Comparison of ENCODE assay signal across 12 cellular contexts in the genomic region with DNA sequence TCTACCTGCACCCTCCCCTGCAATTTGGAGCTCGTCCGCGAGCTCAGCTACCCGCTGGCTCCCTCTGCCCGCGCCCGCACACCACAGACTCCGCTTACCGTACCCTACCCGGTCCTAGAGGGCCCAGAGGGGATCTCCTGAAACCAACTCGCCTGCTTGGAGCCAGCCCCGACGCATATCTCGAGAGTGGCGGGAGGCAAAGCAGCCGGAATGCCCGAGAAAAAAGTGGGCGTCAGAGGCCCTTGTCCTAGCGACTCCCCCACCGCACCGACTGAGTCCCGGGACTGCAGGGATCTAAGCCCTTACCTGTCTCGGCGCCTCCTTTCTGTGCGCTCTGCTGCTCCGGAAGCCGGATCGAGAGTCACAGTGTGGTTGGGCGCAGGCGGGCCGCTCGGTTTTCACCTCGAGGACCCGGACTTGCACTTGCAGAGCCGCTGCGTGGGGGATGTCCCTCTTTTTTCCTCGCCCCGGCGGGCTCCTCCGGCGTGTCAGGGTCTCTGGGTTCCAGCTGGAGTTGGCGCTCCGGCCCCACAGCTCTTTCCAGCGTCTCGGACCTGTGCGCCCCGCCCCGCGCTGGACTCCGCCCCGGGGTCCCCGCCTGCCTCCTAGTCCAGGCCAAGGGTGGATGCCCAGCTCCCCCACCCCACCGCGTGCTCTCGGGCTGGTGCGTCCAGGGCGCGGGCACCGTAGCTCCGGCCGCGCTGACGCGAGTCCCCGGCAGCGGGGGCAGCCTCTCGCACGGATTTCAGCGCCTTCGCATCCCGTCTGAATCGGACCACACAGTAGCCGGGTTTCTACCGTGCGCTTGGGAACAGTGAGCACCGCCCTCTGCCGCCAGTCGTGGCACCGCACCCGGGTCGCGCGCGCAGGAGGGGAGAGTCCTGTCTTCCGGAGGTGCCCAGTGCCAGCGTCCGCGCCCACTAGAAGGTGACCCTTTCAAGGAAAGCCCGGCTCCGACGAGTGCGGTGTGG. TPM values are rescaled to one million over a fixed set of nuclear protein-coding genes. Genes with fewer than 3 reads are reported as not detected.
A peak's percentile ranks its signal among the peaks of the same experiment; 100 is the strongest.
DNase-seq lines count a peak whose midpoint lies in the region; ATAC-seq and TF ChIP-seq lines count a peak whose summit lies in the region.
"Had no signal": no experiment of that assay in that cellular context is flagged by ENCODE, and none has a peak within 500 bp of the region (broad histone marks: within the 10 kb centered on the region; RNA-seq: fewer than 3 reads in every experiment).

A gene (minus strand): TSS at position 767 of the 971 bp plus-strand sequence. CDS start 2,585 bp downstream, outside the sequence.

- peak; percentile 64 for DNase-seq in activated CD8-positive, alpha-beta memory T cell treated with anti-CD3 and anti-CD28 coated beads, Interleukin-2, amount 50 U/mL, for 48 hours
- no peak for DNase-seq in activated CD8-positive, alpha-beta memory T cell treated with anti-CD3 and anti-CD28 coated beads for 24 hours
- DNase-seq in RPMI8226 = peak; percentile 9
- DNase-seq in iPS DF 19.7 (ENCODE audit: low read depth, low spot score) = peak; percentile 25
- peak; percentile 78 for DNase-seq in spleen
- no peak for DNase-seq in tibial nerve (ENCODE audit: low spot score in 2 of 2)
- no peak for DNase-seq in activated CD4-positive, CD25-positive, alpha-beta regulatory T cell (lab: John Stamatoyannopoulos, UW)
- DNase-seq: NCI-H187 had no signal

- TF ChIP-seq EP300 in tibial nerve (IDR thresholded peaks at IDR 0.05) = no peak

- no peak within 1 kb of the TSS for H3K27ac ChIP-seq in spleen
- no peak within 1 kb of the TSS for H3K27ac ChIP-seq in tibial nerve
- H3K27ac ChIP-seq: C4-2B had no signal

- H3K4me1 ChIP-seq in spleen (peaks cover 0 to 20% (median 12%) of the 10 kb centered on the region in 6 donors), tibial nerve (no peaks in the 10 kb centered on the region)

- intact Hi-C loops in spleen (cut with DNase I; ENCODE audit: low total_unique reads) = no loop called here

- TF ChIP-seq CTCF in spleen (IDR thresholded peaks at IDR 0.05 in 8 of 11, conservative IDR thresholded peaks at IDR 0.05 in 3 of 11) (no peak), tibial nerve (IDR thresholded peaks at IDR 0.05) (no peak)

- H3K9me3 ChIP-seq in spleen = no peaks in the 10 kb centered on the region
- H3K9me3 ChIP-seq in tibial nerve = peaks cover 0 to 34% (median 0%) of the 10 kb centered on the region in 4 donors

- TF ChIP-seq POLR2A in spleen (IDR thresholded peaks at IDR 0.05) (no peak), tibial nerve (IDR thresholded peaks at IDR 0.05) (no peak)

- no peak for ATAC-seq in GM19463 (IDR thresholded peaks at IDR 0.05; ENCODE audit: unreplicated experiment)
- ATAC-seq: activated CD4-positive, CD25-positive, alpha-beta regulatory T cell treated with anti-CD3 and anti-CD28 coated beads, Interleukin-2, amount 50 U/mL, for 24 hours had no signal

- WGBS in spleen, 5 donors = 2 to 5% (median 3%) methylated on average over 37 to 92 of the region's 92 CpGs
- WGBS in tibial nerve, 2 donors = 2 to 3% methylated on average over 56 to 79 of the region's 92 CpGs

- peaks cover 0 to 94% (median 26%) of the 10 kb centered on the region in 7 donors for H3K27me3 ChIP-seq in spleen (replicated peaks in 1 of 7)
- peaks cover 0 to 27% of the 10 kb centered on the region in 2 donors for H3K27me3 ChIP-seq in tibial nerve

- H3K36me3 ChIP-seq in spleen (no peaks in the 10 kb centered on the region), tibial nerve (no peaks in the 10 kb centered on the region)

- H3K4me3 ChIP-seq in spleen (peak within 1 kb of the TSS in 7 of 8 donors; percentile 4 to 64 (median 32)), tibial nerve (no peak within 1 kb of the TSS)
- H3K4me3 ChIP-seq: lung had no signal

RNA-seq across cellular contexts. Expression of the gene that starts here (rescaled TPM):
- under 1 TPM in 1 of 7 donors, not detected in 6; 0.30 TPM for total RNA-seq in spleen
- polyA plus RNA-seq in spleen = not detected
- total RNA-seq in tibial nerve = not detected
- total RNA-seq: lung had no signal
- polyA plus RNA-seq: lung had no signal

Comparison
In these comparisons a context has a peak if more than half of its experiments do, and no peak if none do; other contexts are left out.
1. DNase-seq: peak in activated CD8-positive, alpha-beta memory T cell treated with anti-CD3 and anti-CD28 coated beads, Interleukin-2, amount 50 U/mL, for 48 hours (single experiment), RPMI8226 (single experiment) and iPS DF 19.7 (single experiment); none in activated CD8-positive, alpha-beta memory T cell treated with anti-CD3 and anti-CD28 coated beads for 24 hours (single experiment), tibial nerve (0 of 2) and activated CD4-positive, CD25-positive, alpha-beta regulatory T cell (0 of 4).
2. Peak in DNase-seq and H3K4me3 ChIP-seq in spleen; RNA of the gene not detected or under 1 TPM.